2 cellular contexts compared by ENCODE assay signal in genomic region chr15:60044636-60045273, GRCh38.
TF ChIP-seq lines count a peak whose summit lies in the region.

No MANE protein-coding gene starts in this region.

TF ChIP-seq in HEK293, 187 proteins besides CTCF, POLR2A, EP300 and RAD21 (continues in another document):
- TF ChIP-seq ZNF488 (tag by site-specific recombination; IDR thresholded peaks at IDR 0.05), result no peak
- TF ChIP-seq ZNF114 (tag by site-specific recombination; IDR thresholded peaks at IDR 0.05), result no peak
- no peak for TF ChIP-seq HOXC10 (CRISPR knock-in tag; IDR thresholded peaks at IDR 0.05)
- no peak for TF ChIP-seq ZNF704 (tag by site-specific recombination; IDR thresholded peaks at IDR 0.05)
- peak; percentile 63; the same call in 1 of the 2 replicates for TF ChIP-seq ZBTB17 (tag by site-specific recombination; IDR thresholded peaks at IDR 0.05)
- TF ChIP-seq ZSCAN5A (tag by site-specific recombination; IDR thresholded peaks at IDR 0.05), result no peak
- no peak for TF ChIP-seq ZNF138 (tag by site-specific recombination; IDR thresholded peaks at IDR 0.05; ENCODE audit: borderline replicate concordance)
- no peak for TF ChIP-seq ZNF585B (tag by site-specific recombination; IDR thresholded peaks at IDR 0.05)
- TF ChIP-seq ZNF558 (tag by site-specific recombination; IDR thresholded peaks at IDR 0.05), result no peak
- no peak for TF ChIP-seq ZNF248 (tag by site-specific recombination; IDR thresholded peaks at IDR 0.05)
- no peak for TF ChIP-seq ZNF362 (tag by site-specific recombination; IDR thresholded peaks at IDR 0.05)
- no peak for TF ChIP-seq ZFP41 (tag by site-specific recombination; IDR thresholded peaks at IDR 0.05; ENCODE audit: borderline replicate concordance)
- no peak for TF ChIP-seq ZBTB26 (tag by site-specific recombination; optimal IDR thresholded peaks at IDR 0.05)
- no peak for TF ChIP-seq ZNF513 (tag by site-specific recombination; IDR thresholded peaks at IDR 0.05)
- TF ChIP-seq, protein P1, sequence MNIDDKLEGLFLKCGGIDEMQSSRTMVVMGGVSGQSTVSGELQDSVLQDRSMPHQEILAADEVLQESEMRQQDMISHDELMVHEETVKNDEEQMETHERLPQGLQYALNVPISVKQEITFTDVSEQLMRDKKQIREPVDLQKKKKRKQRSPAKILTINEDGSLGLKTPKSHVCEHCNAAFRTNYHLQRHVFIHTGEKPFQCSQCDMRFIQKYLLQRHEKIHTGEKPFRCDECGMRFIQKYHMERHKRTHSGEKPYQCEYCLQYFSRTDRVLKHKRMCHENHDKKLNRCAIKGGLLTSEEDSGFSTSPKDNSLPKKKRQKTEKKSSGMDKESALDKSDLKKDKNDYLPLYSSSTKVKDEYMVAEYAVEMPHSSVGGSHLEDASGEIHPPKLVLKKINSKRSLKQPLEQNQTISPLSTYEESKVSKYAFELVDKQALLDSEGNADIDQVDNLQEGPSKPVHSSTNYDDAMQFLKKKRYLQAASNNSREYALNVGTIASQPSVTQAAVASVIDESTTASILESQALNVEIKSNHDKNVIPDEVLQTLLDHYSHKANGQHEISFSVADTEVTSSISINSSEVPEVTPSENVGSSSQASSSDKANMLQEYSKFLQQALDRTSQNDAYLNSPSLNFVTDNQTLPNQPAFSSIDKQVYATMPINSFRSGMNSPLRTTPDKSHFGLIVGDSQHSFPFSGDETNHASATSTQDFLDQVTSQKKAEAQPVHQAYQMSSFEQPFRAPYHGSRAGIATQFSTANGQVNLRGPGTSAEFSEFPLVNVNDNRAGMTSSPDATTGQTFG (tag by site-specific recombination; IDR thresholded peaks at IDR 0.05; ENCODE audit: borderline replicate concordance), result no peak

TF ChIP-seq in K562, 482 proteins besides CTCF, POLR2A, EP300 and RAD21:
- no peak for TF ChIP-seq CREB1 (IDR thresholded peaks at IDR 0.05)
- TF ChIP-seq CREB1 (CRISPR knock-in tag; IDR thresholded peaks at IDR 0.05), result no peak
- TF ChIP-seq, protein P2, sequence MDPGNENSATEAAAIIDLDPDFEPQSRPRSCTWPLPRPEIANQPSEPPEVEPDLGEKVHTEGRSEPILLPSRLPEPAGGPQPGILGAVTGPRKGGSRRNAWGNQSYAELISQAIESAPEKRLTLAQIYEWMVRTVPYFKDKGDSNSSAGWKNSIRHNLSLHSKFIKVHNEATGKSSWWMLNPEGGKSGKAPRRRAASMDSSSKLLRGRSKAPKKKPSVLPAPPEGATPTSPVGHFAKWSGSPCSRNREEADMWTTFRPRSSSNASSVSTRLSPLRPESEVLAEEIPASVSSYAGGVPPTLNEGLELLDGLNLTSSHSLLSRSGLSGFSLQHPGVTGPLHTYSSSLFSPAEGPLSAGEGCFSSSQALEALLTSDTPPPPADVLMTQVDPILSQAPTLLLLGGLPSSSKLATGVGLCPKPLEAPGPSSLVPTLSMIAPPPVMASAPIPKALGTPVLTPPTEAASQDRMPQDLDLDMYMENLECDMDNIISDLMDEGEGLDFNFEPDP (CRISPR knock-in tag; IDR thresholded peaks at IDR 0.05), result no peak
- TF ChIP-seq BDP1 (IDR thresholded peaks at IDR 0.05; ENCODE audit: insufficient read depth, insufficient read length), result no peak
- TF ChIP-seq EHMT2 (IDR thresholded peaks at IDR 0.05), result no peak
- no peak for TF ChIP-seq NR1H2 (CRISPR knock-in tag; IDR thresholded peaks at IDR 0.05)
- TF ChIP-seq, protein P3, sequence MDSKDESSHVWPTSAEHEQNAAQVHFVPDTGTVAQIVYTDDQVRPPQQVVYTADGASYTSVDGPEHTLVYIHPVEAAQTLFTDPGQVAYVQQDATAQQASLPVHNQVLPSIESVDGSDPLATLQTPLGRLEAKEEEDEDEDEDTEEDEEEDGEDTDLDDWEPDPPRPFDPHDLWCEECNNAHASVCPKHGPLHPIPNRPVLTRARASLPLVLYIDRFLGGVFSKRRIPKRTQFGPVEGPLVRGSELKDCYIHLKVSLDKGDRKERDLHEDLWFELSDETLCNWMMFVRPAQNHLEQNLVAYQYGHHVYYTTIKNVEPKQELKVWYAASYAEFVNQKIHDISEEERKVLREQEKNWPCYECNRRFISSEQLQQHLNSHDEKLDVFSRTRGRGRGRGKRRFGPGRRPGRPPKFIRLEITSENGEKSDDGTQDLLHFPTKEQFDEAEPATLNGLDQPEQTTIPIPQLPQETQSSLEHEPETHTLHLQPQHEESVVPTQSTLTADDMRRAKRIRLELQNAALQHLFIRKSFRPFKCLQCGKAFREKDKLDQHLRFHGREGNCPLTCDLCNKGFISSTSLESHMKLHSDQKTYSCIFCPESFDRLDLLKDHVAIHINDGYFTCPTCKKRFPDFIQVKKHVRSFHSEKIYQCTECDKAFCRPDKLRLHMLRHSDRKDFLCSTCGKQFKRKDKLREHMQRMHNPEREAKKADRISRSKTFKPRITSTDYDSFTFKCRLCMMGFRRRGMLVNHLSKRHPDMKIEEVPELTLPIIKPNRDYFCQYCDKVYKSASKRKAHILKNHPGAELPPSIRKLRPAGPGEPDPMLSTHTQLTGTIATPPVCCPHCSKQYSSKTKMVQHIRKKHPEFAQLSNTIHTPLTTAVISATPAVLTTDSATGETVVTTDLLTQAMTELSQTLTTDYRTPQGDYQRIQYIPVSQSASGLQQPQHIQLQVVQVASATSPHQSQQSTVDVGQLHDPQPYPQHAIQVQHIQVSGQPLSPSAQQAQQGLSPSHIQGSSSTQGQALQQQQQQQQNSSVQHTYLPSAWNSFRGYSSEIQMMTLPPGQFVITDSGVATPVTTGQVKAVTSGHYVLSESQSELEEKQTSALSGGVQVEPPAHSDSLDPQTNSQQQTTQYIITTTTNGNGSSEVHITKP (IDR thresholded peaks at IDR 0.05; ENCODE audit: partially characterized antibody), result no peak
- no peak for TF ChIP-seq RUNX1 (IDR thresholded peaks at IDR 0.05; ENCODE audit: low read depth)
- TF ChIP-seq SLC30A9 (CRISPR knock-in tag; IDR thresholded peaks at IDR 0.05), result no peak
- no peak for TF ChIP-seq ZNF79 (CRISPR knock-in tag; IDR thresholded peaks at IDR 0.05; ENCODE audit: low read depth)
- no peak for TF ChIP-seq CEBPG (CRISPR knock-in tag; IDR thresholded peaks at IDR 0.05)
- TF ChIP-seq CEBPG (tag; conservative IDR thresholded peaks at IDR 0.05 in 1 of 2, IDR thresholded peaks at IDR 0.05 in 1 of 2), result peak; percentile 21 to 27; a peak in 2 of 4 replicates
- TF ChIP-seq U2AF2 (optimal IDR thresholded peaks at IDR 0.05; ENCODE audit: low read depth, low read length), result no peak
- TF ChIP-seq GABPA (tag; conservative IDR thresholded peaks at IDR 0.05; ENCODE audit: low read depth), result 0 out of 2 replicates have a peak, but pooled peaks have one; percentile 23
- TF ChIP-seq ZBTB17 (CRISPR knock-in tag; IDR thresholded peaks at IDR 0.05), result no peak
- TF ChIP-seq ZNF644 (tag; IDR thresholded peaks at IDR 0.05; ENCODE audit: low read depth), result no peak
- no peak for TF ChIP-seq E2F1 (CRISPR knock-in tag; IDR thresholded peaks at IDR 0.05)
- TF ChIP-seq, protein P4, sequence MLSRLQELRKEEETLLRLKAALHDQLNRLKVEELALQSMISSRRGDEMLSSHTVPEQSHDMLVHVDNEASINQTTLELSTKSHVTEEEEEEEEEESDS (CRISPR knock-in tag; IDR thresholded peaks at IDR 0.05), result no peak
TF ChIP-seq in K562: peak in this region for 2.
